ENCODE assay signal across 9 cellular contexts in genomic region chr2:152627010-152627957, GRCh38.
DNase-seq lines count a peak whose midpoint lies in the region; ATAC-seq, FAIRE-seq and TF ChIP-seq lines count a peak whose summit lies in the region.
"Had no signal": no experiment of that assay in that cellular context is flagged by ENCODE, and none has a peak within 500 bp of the region (broad histone marks: within the 10 kb centered on the region; RNA-seq: fewer than 3 reads in every experiment).

No MANE protein-coding gene starts in this region.

- H3K27me3 ChIP-seq in hepatocyte = no peaks in the 10 kb centered on the region

- no peak for TF ChIP-seq CTCF in Calu3 (IDR thresholded peaks at IDR 0.05; ENCODE audit: unreplicated experiment)
- peak; percentile 42 for TF ChIP-seq CTCF in WI38 (IDR thresholded peaks at IDR 0.05; ENCODE audit: low read depth, low read length)
- peak; percentile 71 for TF ChIP-seq CTCF in hepatocyte (IDR thresholded peaks at IDR 0.05; ENCODE audit: poor library complexity)

- H3K9me3 ChIP-seq in hepatocyte (ENCODE audit: low read depth) = no peaks in the 10 kb centered on the region

- H3K36me3 ChIP-seq in hepatocyte (replicated peaks; ENCODE audit: insufficient read depth, low read depth) = no peaks in the 10 kb centered on the region

- H3K4me1 Mint-ChIP-seq in Calu3 (ENCODE audit: low read depth, unreplicated experiment) = no peaks in the 10 kb centered on the region

- H3K9me3 Mint-ChIP-seq in Calu3 (ENCODE audit: low read depth, unreplicated experiment) = no peaks in the 10 kb centered on the region

- H3K9me2 ChIP-seq in hepatocyte (replicated peaks; ENCODE audit: insufficient read depth) = no peaks in the 10 kb centered on the region

- H3K4me1 ChIP-seq in hepatocyte (ENCODE audit: insufficient read depth) = no peaks in the 10 kb centered on the region

- H3K27me3 Mint-ChIP-seq in Calu3 (ENCODE audit: unreplicated experiment) = no peaks in the 10 kb centered on the region

- H2AFZ ChIP-seq in hepatocyte = no peak overlapping the region

- DNase-seq in Calu3 (peak; percentile 21), hepatocyte (ENCODE audit: low spot score) (no peak), urothelium cell line (ENCODE audit: low spot score) (peak; percentile 14), activated gamma-delta T cell (lab: John Stamatoyannopoulos, UW) (no peak), NCI-H345 (lab: John Stamatoyannopoulos, UW) (no peak)
- DNase-seq: left cardiac atrium had no signal

- BruUV-seq in Calu3 (replicated peaks; lab: Mats Ljungman, UMichigan) = no TSS peak

- peaks cover 22% of the 10 kb centered on the region for H3K36me3 Mint-ChIP-seq in Calu3 (ENCODE audit: insufficient read depth, unreplicated experiment)

- 53% methylated on average over 4 of the region's 4 CpGs for WGBS in hepatocyte (ENCODE audit: low lambda C conversion rate, missing lambda C conversion rate)

- H3K4me3 ChIP-seq in WI38 (ENCODE audit: low read depth, low read length) (no peak overlapping the region), hepatocyte (no peak overlapping the region)

- H3K79me2 ChIP-seq in hepatocyte = no peaks in the 10 kb centered on the region

- FAIRE-seq in urothelium cell line (lab: Jason Lieb, UNC) = no peak

- intact Hi-C loops in Calu3 (cut with micrococcal nuclease; ENCODE audit: unreplicated experiment) = loop anchor here (2.0 to 10.0 kb wide), 3 partner anchors 122 to 436 kb away; no protein-coding TSS in a partner anchor

- H3K4me3 Mint-ChIP-seq in Calu3 (ENCODE audit: low read depth, unreplicated experiment) = no peak overlapping the region

- peak; percentile 59 for ATAC-seq in HG02885 (IDR thresholded peaks at IDR 0.05; ENCODE audit: poor library complexity, unreplicated experiment)
- ATAC-seq in HG03521 (IDR thresholded peaks at IDR 0.05; ENCODE audit: unreplicated experiment) = no peak

- peak overlapping the region; percentile 6 for H3K27ac ChIP-seq in hepatocyte

- H3K4me2 ChIP-seq in hepatocyte = no peak overlapping the region

- H3K27ac Mint-ChIP-seq in Calu3 (ENCODE audit: unreplicated experiment) = no peak overlapping the region

- H4K20me1 ChIP-seq in hepatocyte (ENCODE audit: insufficient read depth, poor library complexity, severe bottlenecking) = no peaks in the 10 kb centered on the region

- CTCF ChIA-PET in Calu3 (lab: Charles Lee) = no interaction called here

Comparison
In these comparisons a context has a peak if more than half of its experiments do, and no peak if none do; other contexts are left out.
1. DNase-seq: peak in Calu3 (single experiment) and urothelium cell line (single experiment); none in hepatocyte (single experiment), activated gamma-delta T cell (single experiment) and NCI-H345 (single experiment).